18 cellular contexts compared by ENCODE assay signal in the genomic region with DNA sequence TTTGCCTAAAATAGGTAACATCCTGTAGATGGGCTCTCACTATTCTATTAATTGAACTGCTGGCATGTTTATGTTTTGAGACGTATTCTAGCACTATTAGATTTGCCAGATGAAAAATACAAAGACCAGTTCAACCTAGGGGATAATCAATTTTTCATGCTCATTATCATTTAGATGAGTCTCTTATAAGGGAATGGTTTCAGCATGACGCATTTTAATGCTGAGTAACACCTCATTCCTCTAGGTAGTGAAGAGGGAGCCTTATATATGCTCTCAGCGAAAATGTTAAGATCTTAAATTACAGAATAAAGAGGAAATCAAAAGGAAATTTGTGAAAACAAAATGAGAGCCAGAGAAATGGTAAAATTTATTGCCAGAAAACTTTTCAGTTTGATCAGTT.
"Had no signal": no experiment of that assay in that cellular context is flagged by ENCODE, and none has a peak within 500 bp of the region (broad histone marks: within the 10 kb centered on the region; RNA-seq: fewer than 3 reads in every experiment).

No MANE protein-coding gene starts in this region.

- H3K27ac Mint-ChIP-seq: activated naive CD8-positive, alpha-beta T cell; activated T-helper 1 cell treated with anti-CD3 and anti-CD28 coated beads, Interleukin-12 subunit alpha, Interleukin-12 subunit beta, Interleukin-2, Interleukin-4 antibody, amounts not matched to agents 30 ng/mL and 10 ng/mL and 1 ng/mL, durations not matched to agents 14 hours and 24 hours and 36 hours; naive thymus-derived CD4-positive, alpha-beta T cell; stimulated activated naive B cell treated with anti-CD40 and anti-IgM and Interleukin-4, amounts not matched to agents 10 μg/mL and 1 μg/mL and 100 μg/mL, for 72 hours had no signal

- H3K9ac ChIP-seq: parathyroid adenoma had no signal

- H3K4me3 Mint-ChIP-seq: activated naive CD8-positive, alpha-beta T cell; activated T-helper 1 cell treated with anti-CD3 and anti-CD28 coated beads, Interleukin-12 subunit alpha, Interleukin-12 subunit beta, Interleukin-2, Interleukin-4 antibody, amounts not matched to agents 30 ng/mL and 10 ng/mL and 1 ng/mL, durations not matched to agents 14 hours and 24 hours and 36 hours; naive thymus-derived CD4-positive, alpha-beta T cell; stimulated activated naive B cell treated with anti-CD40 and anti-IgM and Interleukin-4, amounts not matched to agents 10 μg/mL and 1 μg/mL and 100 μg/mL, for 72 hours had no signal

- H3K27ac ChIP-seq: brain microvascular endothelial cell, colonic mucosa, gastroesophageal sphincter, heart right ventricle, left ventricle myocardium inferior, parathyroid adenoma, thoracic aorta, upper lobe of right lung had no signal

- H3K79me2 ChIP-seq: parathyroid adenoma had no signal

- H2AFZ ChIP-seq: parathyroid adenoma had no signal

- H3K4me1 ChIP-seq: colonic mucosa, parathyroid adenoma had no signal

- H3K36me3 Mint-ChIP-seq: activated naive CD8-positive, alpha-beta T cell; naive thymus-derived CD4-positive, alpha-beta T cell; stimulated activated naive B cell treated with anti-CD40 and anti-IgM and Interleukin-4, amounts not matched to agents 10 μg/mL and 1 μg/mL and 100 μg/mL, for 72 hours had no signal

- H3K27me3 ChIP-seq: brain microvascular endothelial cell, colonic mucosa, gastroesophageal sphincter, heart right ventricle, upper lobe of right lung had no signal

- H3K36me3 ChIP-seq: brain microvascular endothelial cell, colonic mucosa, gastroesophageal sphincter, heart right ventricle, left ventricle myocardium inferior, thoracic aorta, upper lobe of right lung had no signal

- H3K4me3 ChIP-seq: colonic mucosa, gastroesophageal sphincter, heart right ventricle, left ventricle myocardium inferior, mucosa of descending colon, thoracic aorta, upper lobe of right lung had no signal

- ATAC-seq: esophagus mucosa; gastroesophageal sphincter; heart right ventricle; mucosa of descending colon; naive thymus-derived CD4-positive, alpha-beta T cell; stimulated activated naive B cell treated with anti-CD40 and anti-IgM and Interleukin-4, amounts not matched to agents 10 μg/mL and 1 μg/mL and 100 μg/mL, for 72 hours; upper lobe of right lung had no signal

- H3K9me3 ChIP-seq: colonic mucosa, gastroesophageal sphincter, heart right ventricle, left ventricle myocardium inferior, mucosa of descending colon, thoracic aorta, upper lobe of right lung had no signal

- H3K4me1 Mint-ChIP-seq: naive thymus-derived CD4-positive, alpha-beta T cell; stimulated activated naive B cell treated with anti-CD40 and anti-IgM and Interleukin-4, amounts not matched to agents 10 μg/mL and 1 μg/mL and 100 μg/mL, for 72 hours had no signal

- H3K9me3 Mint-ChIP-seq: activated T-helper 1 cell treated with anti-CD3 and anti-CD28 coated beads, Interleukin-12 subunit alpha, Interleukin-12 subunit beta, Interleukin-2, Interleukin-4 antibody, amounts not matched to agents 30 ng/mL and 10 ng/mL and 1 ng/mL, durations not matched to agents 14 hours and 24 hours and 36 hours; naive thymus-derived CD4-positive, alpha-beta T cell; stimulated activated naive B cell treated with anti-CD40 and anti-IgM and Interleukin-4, amounts not matched to agents 10 μg/mL and 1 μg/mL and 100 μg/mL, for 72 hours had no signal

- DNase-seq: activated CD4-positive, alpha-beta T cell treated with anti-CD3 and anti-CD28 coated beads, Interleukin-2, amount 50 U/mL, for 48 hours; activated gamma-delta T cell treated with Interleukin-2 at 50 U/mL for 16 hours; brain microvascular endothelial cell; central memory CD4-positive, alpha-beta T cell; colonic mucosa; heart right ventricle; left ventricle myocardium inferior; mammary epithelial cell; mucosa of descending colon; naive thymus-derived CD4-positive, alpha-beta T cell; stimulated activated naive B cell treated with anti-CD40 and anti-IgM and Interleukin-4, amounts not matched to agents 10 μg/mL and 1 μg/mL and 100 μg/mL, for 72 hours; upper lobe of right lung had no signal

- H3K27me3 Mint-ChIP-seq: stimulated activated naive B cell treated with anti-CD40 and anti-IgM and Interleukin-4, amounts not matched to agents 10 μg/mL and 1 μg/mL and 100 μg/mL, for 72 hours had no signal
